Comparison of ENCODE assay signal across 19 cellular contexts in the genomic region with DNA sequence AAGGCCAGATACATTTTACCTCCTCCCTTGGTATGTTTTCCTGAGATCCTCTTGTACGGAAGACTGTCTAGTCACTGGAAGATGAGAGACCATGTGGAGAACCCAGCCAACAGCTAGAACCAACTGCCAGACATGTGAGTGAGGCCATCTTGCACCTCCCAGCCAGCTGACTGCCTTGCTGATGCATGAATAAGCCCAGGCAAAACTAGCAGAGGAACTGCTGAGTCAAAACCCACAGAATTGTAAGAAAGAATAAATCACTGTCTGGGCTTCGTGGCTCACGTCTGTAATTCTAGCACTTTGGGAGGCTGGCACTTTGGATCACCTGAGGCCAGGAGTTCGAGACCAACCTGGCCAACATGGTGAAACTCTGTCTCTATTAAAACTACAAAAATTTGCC.
DNase-seq lines count a peak whose midpoint lies in the region; ATAC-seq and TF ChIP-seq lines count a peak whose summit lies in the region.
"Had no signal": no experiment of that assay in that cellular context is flagged by ENCODE, and none has a peak within 500 bp of the region (broad histone marks: within the 10 kb centered on the region; RNA-seq: fewer than 3 reads in every experiment).

No MANE protein-coding gene starts in this region.

- H3K36me3 ChIP-seq in mammary epithelial cell (ENCODE audit: insufficient read depth, low read length) (no peaks in the 10 kb centered on the region), kidney epithelial cell (ENCODE audit: control insufficient read depth, insufficient read depth, low read length) (no peaks in the 10 kb centered on the region)

- POLR2A ChIA-PET in MCF 10A (lab: Yijun Ruan, JAX) = no interaction called here

- no peak overlapping the region for H3K4me3 ChIP-seq in mammary epithelial cell (replicated peaks in 1 of 3; ENCODE audit: insufficient read depth in 1 of 3, low read depth in 2 of 3, low read length in 3 of 3)
- no peak overlapping the region for H3K4me3 ChIP-seq in kidney epithelial cell (ENCODE audit: low read depth, low read length)

- H3K4me3 Mint-ChIP-seq in MCF 10A (ENCODE audit: unreplicated experiment) = no peak overlapping the region
- H3K4me3 Mint-ChIP-seq in stimulated activated effector memory CD8-positive, alpha-beta T cell treated with anti-CD3 and anti-CD28 coated beads, Interleukin-12 subunit alpha, Interleukin-12 subunit beta, amount 100 ng/mL, for 72 hours = no peak overlapping the region
- H3K4me3 Mint-ChIP-seq: CD14-positive monocyte had no signal

- CTCF ChIA-PET in mammary epithelial cell (lab: Charles Lee; ENCODE audit: low non-redundant PET) = no interaction called here
- CTCF ChIA-PET in MCF 10A (lab: Yijun Ruan, JAX) = no interaction called here

- H3K79me2 ChIP-seq in mammary epithelial cell (ENCODE audit: insufficient read depth, low read length) = no peaks in the 10 kb centered on the region

- H3K36me3 Mint-ChIP-seq in MCF 10A (ENCODE audit: insufficient read depth, unreplicated experiment) = no peaks in the 10 kb centered on the region
- H3K36me3 Mint-ChIP-seq in stimulated activated effector memory CD8-positive, alpha-beta T cell treated with anti-CD3 and anti-CD28 coated beads, Interleukin-12 subunit alpha, Interleukin-12 subunit beta, amount 100 ng/mL, for 72 hours = no peaks in the 10 kb centered on the region
- H3K36me3 Mint-ChIP-seq: CD14-positive monocyte had no signal

- BruUV-seq in mammary epithelial cell (replicated peaks; lab: Mats Ljungman, UMichigan) = no TSS peak
- BruUV-seq in MCF 10A (replicated peaks; lab: Mats Ljungman, UMichigan) = no TSS peak

- H3K27ac Mint-ChIP-seq in MCF 10A (ENCODE audit: low read depth, unreplicated experiment) = no peak overlapping the region
- no peak overlapping the region for H3K27ac Mint-ChIP-seq in stimulated activated effector memory CD8-positive, alpha-beta T cell treated with anti-CD3 and anti-CD28 coated beads, Interleukin-12 subunit alpha, Interleukin-12 subunit beta, amount 100 ng/mL, for 72 hours
- H3K27ac Mint-ChIP-seq: CD14-positive monocyte had no signal

- DNase-seq in mammary epithelial cell = peak; percentile 26
- DNase-seq in MCF 10A (ENCODE audit: unreplicated experiment) = no peak
- peak; percentile 11 for DNase-seq in SK-MEL-5 (ENCODE audit: low read depth, low spot score)
- DNase-seq in kidney epithelial cell (ENCODE audit: low read depth) = peak; percentile 10
- DNase-seq in stromal cell of bone marrow (ENCODE audit: low read depth) = peak; percentile 1
- DNase-seq in NCI-H2081 (lab: John Stamatoyannopoulos, UW) = no peak
- no peak for DNase-seq in stimulated activated effector memory CD8-positive, alpha-beta T cell treated with anti-CD3 and anti-CD28 coated beads, Interleukin-12 subunit alpha, Interleukin-12 subunit beta, amount 100 ng/mL, for 72 hours (ENCODE audit: low spot score in 2 of 2)
- no peak for DNase-seq in GF-D8 (lab: John Stamatoyannopoulos, UW)
- DNase-seq: DND-41, GDM1, MV-4-11, NCI-H187, NCI-H345, NCI-H524 treated with DMSO at 0.1 percent for 48 hours, SIG-M5 had no signal

- H3K9me3 ChIP-seq in mammary epithelial cell (replicated peaks; ENCODE audit: insufficient read depth, low read length) = no peaks in the 10 kb centered on the region

- intact Hi-C loops in mammary epithelial cell (cut with micrococcal nuclease) (no loop called here), MCF 10A (cut with micrococcal nuclease) (no loop called here)

- no peaks in the 10 kb centered on the region for H3K4me1 ChIP-seq in mammary epithelial cell (ENCODE audit: insufficient read depth, low read length)

- 61% methylated on average over 4 of the region's 4 CpGs for WGBS in mammary epithelial cell (ENCODE audit: low coverage, missing lambda C conversion rate)

- no peak overlapping the region for H3K4me2 ChIP-seq in mammary epithelial cell (ENCODE audit: insufficient read depth, low read depth, low read length)

- H4K20me1 ChIP-seq in mammary epithelial cell (ENCODE audit: insufficient read depth, low read length) = no peaks in the 10 kb centered on the region

- no peaks in the 10 kb centered on the region for H3K4me1 Mint-ChIP-seq in MCF 10A (ENCODE audit: insufficient read depth, unreplicated experiment)
- no peaks in the 10 kb centered on the region for H3K4me1 Mint-ChIP-seq in stimulated activated effector memory CD8-positive, alpha-beta T cell treated with anti-CD3 and anti-CD28 coated beads, Interleukin-12 subunit alpha, Interleukin-12 subunit beta, amount 100 ng/mL, for 72 hours
- H3K4me1 Mint-ChIP-seq: CD14-positive monocyte had no signal

- H3K27me3 Mint-ChIP-seq in MCF 10A (ENCODE audit: insufficient read depth, unreplicated experiment) = peaks cover 6% of the 10 kb centered on the region

- no peak overlapping the region for H3K27ac ChIP-seq in mammary epithelial cell (ENCODE audit: insufficient read depth, low read depth, low read length)
- H3K27ac ChIP-seq: 22Rv1, RWPE1 had no signal

- ATAC-seq in stimulated activated effector memory CD8-positive, alpha-beta T cell treated with anti-CD3 and anti-CD28 coated beads, Interleukin-12 subunit alpha, Interleukin-12 subunit beta, amount 100 ng/mL, for 72 hours = no peak
- ATAC-seq: HCT116 had no signal

- H3K9me3 Mint-ChIP-seq in MCF 10A (ENCODE audit: unreplicated experiment) = peaks cover 4% of the 10 kb centered on the region
- H3K9me3 Mint-ChIP-seq in stimulated activated effector memory CD8-positive, alpha-beta T cell treated with anti-CD3 and anti-CD28 coated beads, Interleukin-12 subunit alpha, Interleukin-12 subunit beta, amount 100 ng/mL, for 72 hours = peaks cover 3% of the 10 kb centered on the region

- no peak overlapping the region for H3K9ac ChIP-seq in mammary epithelial cell (ENCODE audit: insufficient read depth, low read length)

- in situ Hi-C loops in mammary epithelial cell (cut with MboI; ENCODE audit: low sequenced_read_pairs in 2 of 2) (no loop called here), SK-MEL-5 (cut with HindIII; ENCODE audit: low pct_unique_long_range_greater_than_20kb, low sequenced_read_pairs) (no loop called here)

- no peaks in the 10 kb centered on the region for H3K27me3 ChIP-seq in mammary epithelial cell (ENCODE audit: insufficient read depth, low read length)
- no peaks in the 10 kb centered on the region for H3K27me3 ChIP-seq in kidney epithelial cell (ENCODE audit: control insufficient read depth, insufficient read depth, low read length)

- H2AFZ ChIP-seq in mammary epithelial cell (ENCODE audit: low read depth, low read length) = no peak overlapping the region

- dilution Hi-C loops in mammary epithelial cell (cut with HindIII; ENCODE audit: low sequenced_read_pairs) = no loop called here

- TF ChIP-seq CTCF in mammary epithelial cell (conservative IDR thresholded peaks at IDR 0.05 in 1 of 2, IDR thresholded peaks at IDR 0.05 in 1 of 2; ENCODE audit: extremely low read depth in 1 of 2, insufficient read depth in 1 of 2, low read depth in 1 of 2, low read length in 2 of 2) (no peak), MCF 10A (IDR thresholded peaks at IDR 0.05; ENCODE audit: unreplicated experiment) (no peak), kidney epithelial cell (IDR thresholded peaks at IDR 0.05; ENCODE audit: insufficient read depth, low read length, poor library complexity, severe bottlenecking) (no peak)

Comparison
In these comparisons a context has a peak if more than half of its experiments do, and no peak if none do; other contexts are left out.
1. DNase-seq: peak in mammary epithelial cell (single experiment), SK-MEL-5 (single experiment), kidney epithelial cell (single experiment) and stromal cell of bone marrow (single experiment); none in MCF 10A (single experiment), NCI-H2081 (0 of 2), stimulated activated effector memory CD8-positive, alpha-beta T cell treated with anti-CD3 and anti-CD28 coated beads, Interleukin-12 subunit alpha, Interleukin-12 subunit beta, amount 100 ng/mL, for 72 hours (0 of 2) and GF-D8 (single experiment).